In the genomic region with DNA sequence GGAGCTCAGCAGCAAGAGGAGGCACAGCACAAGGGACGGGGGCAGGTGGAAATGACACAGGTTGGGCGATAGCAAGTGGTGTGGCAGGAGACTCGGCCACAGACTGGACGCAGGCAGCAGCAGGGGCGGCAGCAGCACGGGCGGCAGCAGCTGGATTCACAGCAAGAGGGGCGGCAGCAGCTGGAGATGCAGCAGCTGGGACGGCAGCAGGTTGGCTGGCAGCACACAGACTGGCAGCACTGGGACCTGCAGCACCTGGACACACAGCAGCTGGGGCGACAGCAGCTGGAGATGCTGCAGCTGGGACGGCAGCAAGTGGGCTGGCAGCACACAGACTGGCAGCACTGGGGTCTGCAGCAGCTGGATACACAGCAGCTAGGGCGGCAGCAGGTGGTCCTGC, we compare ENCODE assay signal across 15 cellular contexts. TPM values are rescaled to one million over a fixed set of nuclear protein-coding genes. Genes with fewer than 3 reads are reported as not detected.
DNase-seq lines count a peak whose midpoint lies in the region; ATAC-seq, FAIRE-seq and TF ChIP-seq lines count a peak whose summit lies in the region.
"Not testable (repeated sequence)": the region's sequence is repeated elsewhere in the genome, so short reads cannot be mapped to it uniquely, and the experiment has no call there.
"Had no signal": no experiment of that assay in that cellular context is flagged by ENCODE, and none has a peak within 500 bp of the region (broad histone marks: within the 10 kb centered on the region; RNA-seq: fewer than 3 reads in every experiment).

No MANE protein-coding gene starts in this region.

- not testable (repeated sequence) for H4K91ac ChIP-seq in IMR-90 (ENCODE audit: insufficient read depth, low read depth, low read length)

- TF ChIP-seq CTCF in Calu3 (IDR thresholded peaks at IDR 0.05; ENCODE audit: unreplicated experiment); IMR-90 (conservative IDR thresholded peaks at IDR 0.05; ENCODE audit: low read depth, low read length); RWPE2 (IDR thresholded peaks at IDR 0.05; ENCODE audit: poor library complexity, severe bottlenecking); endothelial cell (IDR thresholded peaks at IDR 0.05; ENCODE audit: unreplicated experiment); keratinocyte (optimal IDR thresholded peaks at IDR 0.05 in 1 of 3, IDR thresholded peaks at IDR 0.05 in 1 of 3, conservative IDR thresholded peaks at IDR 0.05 in 1 of 3; ENCODE audit: extremely low read depth in 1 of 3, insufficient read depth in 2 of 3, low read length in 3 of 3); nephron progenitor cell (IDR thresholded peaks at IDR 0.05): not testable (repeated sequence)

- not testable (repeated sequence) for BruUV-seq in Calu3 (replicated peaks; lab: Mats Ljungman, UMichigan); IMR-90 (replicated peaks; lab: Mats Ljungman, UMichigan)

- H2AK9ac ChIP-seq in IMR-90 (replicated peaks; ENCODE audit: low read depth, low read length, poor library complexity): not testable (repeated sequence)

- not testable (repeated sequence) for H2BK20ac ChIP-seq in IMR-90 (ENCODE audit: low read depth, low read length)

- not testable (repeated sequence) for H2AFZ ChIP-seq in IMR-90 (replicated peaks; ENCODE audit: low read length, poor library complexity); keratinocyte (ENCODE audit: control insufficient read depth, low read length)

- not testable (repeated sequence) for ATAC-seq in IMR-90 (ENCODE audit: low read depth); RWPE2 (ENCODE audit: low read depth)

- not testable (repeated sequence) for H3K27me3 Mint-ChIP-seq in Calu3 (ENCODE audit: unreplicated experiment); endothelial cell (ENCODE audit: unreplicated experiment); nephron progenitor cell (ENCODE audit: low read depth, poor library complexity)

- not testable (repeated sequence) for H3K18ac ChIP-seq in IMR-90 (ENCODE audit: low read depth, low read length)

- H2AK5ac ChIP-seq in IMR-90 (ENCODE audit: low read depth, low read length): peak overlapping the region; percentile 23

- H3K9me1 ChIP-seq in IMR-90 (ENCODE audit: insufficient read depth, low read length); keratinocyte (ENCODE audit: control insufficient read depth, extremely low read depth, insufficient read depth, low read length): not testable (repeated sequence)

- H4K5ac ChIP-seq in IMR-90 (ENCODE audit: low read depth, low read length): not testable (repeated sequence)

- H3K79me1 ChIP-seq in IMR-90 (ENCODE audit: low read depth in 1 of 2, low read length in 2 of 2): not testable (repeated sequence)

- CTCF ChIA-PET in Calu3 (lab: Charles Lee); IMR-90 (lab: Yijun Ruan, JAX): not testable (repeated sequence)

- TF ChIP-seq POLR2A in IMR-90 (IDR thresholded peaks at IDR 0.05; ENCODE audit: low read depth, low read length): not testable (repeated sequence)

- not testable (repeated sequence) for H3K56ac ChIP-seq in IMR-90 (ENCODE audit: extremely low read depth, insufficient read depth, low read length)

- intact Hi-C loops in Calu3 (cut with micrococcal nuclease; ENCODE audit: unreplicated experiment); IMR-90 (cut with micrococcal nuclease); posterior vena cava (cut with DNase I): not testable (repeated sequence)

- H3K14ac ChIP-seq in IMR-90 (replicated peaks; ENCODE audit: low read depth, low read length): not testable (repeated sequence)

- H3K9me3 Mint-ChIP-seq in Calu3 (ENCODE audit: low read depth, unreplicated experiment) (peaks cover 25% of the 10 kb centered on the region), endothelial cell (ENCODE audit: unreplicated experiment) (peaks cover 15% of the 10 kb centered on the region), nephron progenitor cell (peaks cover 58% of the 10 kb centered on the region)

- not testable (repeated sequence) for H3K4me3 Mint-ChIP-seq in Calu3 (ENCODE audit: low read depth, unreplicated experiment); endothelial cell (ENCODE audit: unreplicated experiment); nephron progenitor cell

- not testable (repeated sequence) for DNase-seq in Calu3; IMR-90; RWPE2 (ENCODE audit: low spot score); endothelial cell (ENCODE audit: low spot score); keratinocyte (ENCODE audit: low read depth, low spot score); nephron progenitor cell
- peak; percentile 67 for DNase-seq in posterior vena cava (ENCODE audit: low spot score)

- not testable (repeated sequence) for H4K20me1 ChIP-seq in IMR-90 (ENCODE audit: insufficient read depth, low read length); keratinocyte (ENCODE audit: control insufficient read depth, extremely low read depth, insufficient read depth, low read length)

- peak overlapping the region; percentile 32 for H2BK5ac ChIP-seq in IMR-90 (ENCODE audit: low read depth, low read length, poor library complexity, severe bottlenecking)

- TF ChIP-seq RAD21 in IMR-90 (IDR thresholded peaks at IDR 0.05; ENCODE audit: low read length): not testable (repeated sequence)

- not testable (repeated sequence) for H3K27me3 ChIP-seq in IMR-90 (ENCODE audit: control insufficient read depth, insufficient read depth, low read length); RWPE2 (ENCODE audit: insufficient read depth, poor library complexity, severe bottlenecking); keratinocyte (ENCODE audit: control insufficient read depth, extremely low read depth, insufficient read depth, low read length)

- H3K4me1 Mint-ChIP-seq in Calu3 (ENCODE audit: low read depth, unreplicated experiment): peaks cover 32% of the 10 kb centered on the region
- H3K4me1 Mint-ChIP-seq in endothelial cell (ENCODE audit: unreplicated experiment); nephron progenitor cell: not testable (repeated sequence)

- H3K4ac ChIP-seq in IMR-90 (ENCODE audit: low read depth, low read length): not testable (repeated sequence)

- H4K8ac ChIP-seq in IMR-90 (ENCODE audit: low read depth in 2 of 2, low read length in 2 of 2): not testable (repeated sequence)

- H3K4me3 ChIP-seq in IMR-90 (ENCODE audit: insufficient read depth, low read depth, low read length); RWPE2 (ENCODE audit: severe bottlenecking); keratinocyte (ENCODE audit: control insufficient read depth in 2 of 3, extremely low read depth in 1 of 3, insufficient read depth in 2 of 3, low read depth in 1 of 3, low read length in 3 of 3): not testable (repeated sequence)

- H2BK120ac ChIP-seq in IMR-90 (ENCODE audit: low read depth, low read length): not testable (repeated sequence)

- not testable (repeated sequence) for FAIRE-seq in keratinocyte (lab: Jason Lieb, UNC)

- POLR2A ChIA-PET in IMR-90 (lab: Charles Lee; ENCODE audit: unreplicated experiment): not testable (repeated sequence)

- peak overlapping the region; percentile 78 for H3K27ac Mint-ChIP-seq in Calu3 (ENCODE audit: unreplicated experiment)
- peak overlapping the region; percentile 9 for H3K27ac Mint-ChIP-seq in endothelial cell (ENCODE audit: unreplicated experiment)
- H3K27ac Mint-ChIP-seq in nephron progenitor cell: peak overlapping the region; percentile 13

- dilution Hi-C loops in IMR-90 (cut with HindIII; ENCODE audit: low sequenced_read_pairs, unreplicated experiment); keratinocyte (cut with MboI; ENCODE audit: extremely low pct_ligation_motif_present, low sequenced_read_pairs): not testable (repeated sequence)

- H3K9ac ChIP-seq in IMR-90 (ENCODE audit: low read depth, low read length); keratinocyte (ENCODE audit: control insufficient read depth, extremely low read depth, insufficient read depth, low read length): not testable (repeated sequence)

- H3K79me2 ChIP-seq in keratinocyte (ENCODE audit: control insufficient read depth, insufficient read depth, low read length): not testable (repeated sequence)

- in situ Hi-C loops in IMR-90 (cut with MboI; ENCODE audit: low sequenced_read_pairs): not testable (repeated sequence)

- not testable (repeated sequence) for H3K4me1 ChIP-seq in IMR-90 (ENCODE audit: control insufficient read depth, insufficient read depth, low read length); RWPE2 (ENCODE audit: insufficient read depth, poor library complexity, severe bottlenecking); keratinocyte (ENCODE audit: control insufficient read depth, extremely low read depth, insufficient read depth, low read length)

- H2BK15ac ChIP-seq in IMR-90 (ENCODE audit: low read depth, low read length): not testable (repeated sequence)

- H3K9me3 ChIP-seq in IMR-90 (ENCODE audit: control insufficient read depth, insufficient read depth, low read length); RWPE2 (ENCODE audit: severe bottlenecking); keratinocyte (ENCODE audit: control insufficient read depth, low read depth, low read length): not testable (repeated sequence)

- peaks cover 13% of the 10 kb centered on the region for H3K36me3 Mint-ChIP-seq in Calu3 (ENCODE audit: insufficient read depth, unreplicated experiment)
- H3K36me3 Mint-ChIP-seq in endothelial cell (ENCODE audit: low read depth, unreplicated experiment): peaks cover 17% of the 10 kb centered on the region
- H3K36me3 Mint-ChIP-seq in nephron progenitor cell (ENCODE audit: low read depth): peaks cover 14% of the 10 kb centered on the region

- not testable (repeated sequence) for H3K27ac ChIP-seq in IMR-90 (ENCODE audit: insufficient read depth, low read length)
- H3K27ac ChIP-seq in RWPE2 (ENCODE audit: poor library complexity, severe bottlenecking): peak overlapping the region; percentile 31
- peak overlapping the region; percentile 59 for H3K27ac ChIP-seq in keratinocyte (ENCODE audit: control insufficient read depth, insufficient read depth, low read length)

- not testable (repeated sequence) for H3K23ac ChIP-seq in IMR-90 (ENCODE audit: low read depth, low read length)

- WGBS in IMR-90 (ENCODE audit: extremely low coverage in 2 of 2, insufficient read length in 1 of 2), 2 experiments: 90% methylated on average over 10 of the region's 12 CpGs; no CpG with 5 or more reads in 1 of the 2 experiments

- H3K36me3 ChIP-seq in IMR-90 (ENCODE audit: control insufficient read depth, insufficient read depth, low read length); RWPE2 (ENCODE audit: low read depth); keratinocyte (ENCODE audit: control insufficient read depth in 2 of 2, extremely low read depth in 1 of 2, insufficient read depth in 2 of 2, low read length in 2 of 2): not testable (repeated sequence)

- not testable (repeated sequence) for H3K4me2 ChIP-seq in IMR-90 (ENCODE audit: low read depth, low read length); keratinocyte (ENCODE audit: control insufficient read depth, extremely low read depth, insufficient read depth, low read depth, low read length)

RNA-seq across cellular contexts. Expression of a gene that starts 0.5 kb away (rescaled TPM):
- total RNA-seq in Calu3 (2022) (not detected in 2 replicates), IMR-90 (2012; rRNA removed) (not detected in 2 replicates), endothelial cell (ENCODE audit: unreplicated experiment) (not detected), posterior vena cava (not detected)
- polyA plus RNA-seq in IMR-90 (2012; rRNA removed) (not detected in 2 replicates), keratinocyte (not detected in 3 replicates)
- not detected in 2 replicates for polyA plus RNA-seq in IMR-90 (2012; cell fraction: cytosol; rRNA removed)
- not detected in 2 replicates for polyA plus RNA-seq in IMR-90 (2012; cell fraction: nucleus; rRNA removed; ENCODE audit: low replicate concordance)
- not detected for polyA plus RNA-seq in keratinocyte (2011; ENCODE audit: low read depth)
- polyA plus RNA-seq in keratinocyte (2011; cell fraction: cytosol; rRNA removed): not detected in 2 replicates
- polyA plus RNA-seq in keratinocyte (2011; cell fraction: nucleus; rRNA removed): 0.11 TPM in 1 of 2 replicates, not detected in the other
- polyA plus RNA-seq in keratinocyte (2012; ENCODE audit: low replicate concordance): 0.21 TPM in 1 of 2 replicates, not detected in the other
- polyA minus RNA-seq in keratinocyte: not detected in 3 replicates
- polyA minus RNA-seq in keratinocyte (2011; cell fraction: cytosol; rRNA and poly(A)+ RNA removed): not detected
- polyA minus RNA-seq in keratinocyte (2011; cell fraction: nucleus; rRNA and poly(A)+ RNA removed): not detected in 2 replicates
- total RNA-seq: Caco-2; CD4-positive, alpha-beta T cell; Daoy; GM23248; H4; HT1080 had no signal
- polyA plus RNA-seq: A549, BJ, GM23248 had no signal

RNA-seq across cellular contexts. Expression of a gene that starts 9.8 kb away (rescaled TPM):
- total RNA-seq in Calu3 (2022): not detected in 2 replicates
- not detected in 2 replicates for total RNA-seq in IMR-90 (2012; rRNA removed)
- not detected in 2 replicates for polyA plus RNA-seq in IMR-90 (2012; rRNA removed)
- not detected in 2 replicates for polyA plus RNA-seq in IMR-90 (2012; cell fraction: cytosol; rRNA removed)
- polyA plus RNA-seq in IMR-90 (2012; cell fraction: nucleus; rRNA removed; ENCODE audit: low replicate concordance): not detected in 2 replicates
- not detected for total RNA-seq in endothelial cell (ENCODE audit: unreplicated experiment)
- not detected in 3 replicates for polyA plus RNA-seq in keratinocyte
- not detected for polyA plus RNA-seq in keratinocyte (2011; ENCODE audit: low read depth)
- not detected in 2 replicates for polyA plus RNA-seq in keratinocyte (2011; cell fraction: cytosol; rRNA removed)
- not detected in 2 replicates for polyA plus RNA-seq in keratinocyte (2011; cell fraction: nucleus; rRNA removed)
- not detected in 2 replicates for polyA plus RNA-seq in keratinocyte (2012; ENCODE audit: low replicate concordance)
- not detected in 3 replicates for polyA minus RNA-seq in keratinocyte
- polyA minus RNA-seq in keratinocyte (2011; cell fraction: cytosol; rRNA and poly(A)+ RNA removed): not detected
- not detected in 2 replicates for polyA minus RNA-seq in keratinocyte (2011; cell fraction: nucleus; rRNA and poly(A)+ RNA removed)
- total RNA-seq in posterior vena cava: not detected
- total RNA-seq: Caco-2; CD4-positive, alpha-beta T cell; Daoy; GM23248; H4; HT1080 had no signal
- polyA plus RNA-seq: A549, BJ, GM23248 had no signal

RNA-seq across cellular contexts. Expression of a gene that starts 15.9 kb away (rescaled TPM):
- total RNA-seq in Calu3 (2022): not detected in 2 replicates
- 0.18 TPM in 1 of 2 replicates, not detected in the other for total RNA-seq in IMR-90 (2012; rRNA removed)
- polyA plus RNA-seq in IMR-90 (2012; rRNA removed): 1.0 and 1.1 TPM in 2 replicates
- 0.84 and 1.4 TPM in 2 replicates for polyA plus RNA-seq in IMR-90 (2012; cell fraction: cytosol; rRNA removed)
- polyA plus RNA-seq in IMR-90 (2012; cell fraction: nucleus; rRNA removed; ENCODE audit: low replicate concordance): 0.79 and 1.8 TPM in 2 replicates
- total RNA-seq in endothelial cell (ENCODE audit: unreplicated experiment): not detected
- not detected in 3 replicates for polyA plus RNA-seq in keratinocyte
- not detected for polyA plus RNA-seq in keratinocyte (2011; ENCODE audit: low read depth)
- polyA plus RNA-seq in keratinocyte (2011; cell fraction: cytosol; rRNA removed): not detected in 2 replicates
- polyA plus RNA-seq in keratinocyte (2011; cell fraction: nucleus; rRNA removed): not detected in 2 replicates
- not detected in 2 replicates for polyA plus RNA-seq in keratinocyte (2012; ENCODE audit: low replicate concordance)
- not detected in 3 replicates for polyA minus RNA-seq in keratinocyte
- not detected for polyA minus RNA-seq in keratinocyte (2011; cell fraction: cytosol; rRNA and poly(A)+ RNA removed)
- not detected in 2 replicates for polyA minus RNA-seq in keratinocyte (2011; cell fraction: nucleus; rRNA and poly(A)+ RNA removed)
- not detected for total RNA-seq in posterior vena cava
- total RNA-seq: Caco-2; CD4-positive, alpha-beta T cell; Daoy; GM23248; H4; HT1080 had no signal
- polyA plus RNA-seq: A549 had no signal

RNA-seq across cellular contexts. Expression of a gene that starts 20.7 kb away (rescaled TPM):
- total RNA-seq in Calu3 (2022): not detected in 2 replicates
- total RNA-seq in IMR-90 (2012; rRNA removed): not detected in 2 replicates
- polyA plus RNA-seq in IMR-90 (2012; rRNA removed): not detected in 2 replicates
- not detected in 2 replicates for polyA plus RNA-seq in IMR-90 (2012; cell fraction: cytosol; rRNA removed)
- polyA plus RNA-seq in IMR-90 (2012; cell fraction: nucleus; rRNA removed; ENCODE audit: low replicate concordance): not detected in 2 replicates
- total RNA-seq in endothelial cell (ENCODE audit: unreplicated experiment): not detected
- not detected in 3 replicates for polyA plus RNA-seq in keratinocyte
- polyA plus RNA-seq in keratinocyte (2011; ENCODE audit: low read depth): not detected
- not detected in 2 replicates for polyA plus RNA-seq in keratinocyte (2011; cell fraction: cytosol; rRNA removed)
- not detected in 2 replicates for polyA plus RNA-seq in keratinocyte (2011; cell fraction: nucleus; rRNA removed)
- polyA plus RNA-seq in keratinocyte (2012; ENCODE audit: low replicate concordance): not detected in 2 replicates
- not detected in 3 replicates for polyA minus RNA-seq in keratinocyte
- polyA minus RNA-seq in keratinocyte (2011; cell fraction: cytosol; rRNA and poly(A)+ RNA removed): not detected
- polyA minus RNA-seq in keratinocyte (2011; cell fraction: nucleus; rRNA and poly(A)+ RNA removed): not detected in 2 replicates
- total RNA-seq in posterior vena cava: not detected
- total RNA-seq: Caco-2; CD4-positive, alpha-beta T cell; Daoy; GM23248; H4; HT1080 had no signal
- polyA plus RNA-seq: A549, BJ, GM23248 had no signal

RNA-seq across cellular contexts. Expression of a gene that starts 21.7 kb away (rescaled TPM):
- not detected in 2 replicates for total RNA-seq in Calu3 (2022)
- total RNA-seq in IMR-90 (2012; rRNA removed): not detected in 2 replicates
- not detected in 2 replicates for polyA plus RNA-seq in IMR-90 (2012; rRNA removed)
- 0.03 TPM in 1 of 2 replicates, not detected in the other for polyA plus RNA-seq in IMR-90 (2012; cell fraction: cytosol; rRNA removed)
- polyA plus RNA-seq in IMR-90 (2012; cell fraction: nucleus; rRNA removed; ENCODE audit: low replicate concordance): 0.13 TPM in 1 of 2 replicates, not detected in the other
- total RNA-seq in endothelial cell (ENCODE audit: unreplicated experiment): not detected
- not detected in 3 replicates for polyA plus RNA-seq in keratinocyte
- not detected for polyA plus RNA-seq in keratinocyte (2011; ENCODE audit: low read depth)
- not detected in 2 replicates for polyA plus RNA-seq in keratinocyte (2011; cell fraction: cytosol; rRNA removed)
- polyA plus RNA-seq in keratinocyte (2011; cell fraction: nucleus; rRNA removed): not detected in 2 replicates
- polyA plus RNA-seq in keratinocyte (2012; ENCODE audit: low replicate concordance): not detected in 2 replicates
- polyA minus RNA-seq in keratinocyte: not detected in 3 replicates
- not detected for polyA minus RNA-seq in keratinocyte (2011; cell fraction: cytosol; rRNA and poly(A)+ RNA removed)
- polyA minus RNA-seq in keratinocyte (2011; cell fraction: nucleus; rRNA and poly(A)+ RNA removed): not detected in 2 replicates
- not detected for total RNA-seq in posterior vena cava
- total RNA-seq: Caco-2; CD4-positive, alpha-beta T cell; Daoy; GM23248; H4; HT1080 had no signal
- polyA plus RNA-seq: A549, BJ had no signal

Comparison
In these comparisons a context has a peak if more than half of its experiments do, and no peak if none do; other contexts are left out.
1. H3K27ac Mint-ChIP-seq: peak in every context shown above with its lines; median percentile 78 in Calu3; 13 in nephron progenitor cell; 9 in endothelial cell.